Comparison of ENCODE assay signal across 1 cellular context in genomic region chr1:119816407-119816806, GRCh38.
TF ChIP-seq lines count a peak whose summit lies in the region.

No MANE protein-coding gene starts in this region.

TF ChIP-seq in HEK293, 187 proteins besides CTCF, POLR2A, EP300 and RAD21 (continued from another document):
- TF ChIP-seq PATZ1 (tag by site-specific recombination; IDR thresholded peaks at IDR 0.05) = no peak
- TF ChIP-seq ZNF423 (tag by site-specific recombination; IDR thresholded peaks at IDR 0.05) = no peak
- peak; percentile 21; the same call in 1 of the 2 replicates for TF ChIP-seq HIC1 (tag by site-specific recombination; IDR thresholded peaks at IDR 0.05)
- TF ChIP-seq TRIM28 (IDR thresholded peaks at IDR 0.05; ENCODE audit: borderline replicate concordance, low read length) = peak; percentile 65; the same call in 1 of the 2 replicates
